8 cellular contexts compared by ENCODE assay signal in genomic region chr6:105179244-105180065, GRCh38. TPM values are rescaled to one million over a fixed set of nuclear protein-coding genes. Genes with fewer than 3 reads are reported as not detected.
DNase-seq lines count a peak whose midpoint lies in the region; ATAC-seq and TF ChIP-seq lines count a peak whose summit lies in the region.

TSS of gene POPDC3 (minus strand) at chr6:105180014. CDS start at chr6:105161909, 18,105 bp downstream.

- POLR2A ChIA-PET in SK-N-SH (lab: Yijun Ruan, JAX) = no interaction called here

- H3K36me3 ChIP-seq in SK-N-SH (replicated peaks in 1 of 2; ENCODE audit: control insufficient read depth in 1 of 2, insufficient read depth in 2 of 2, low read length in 1 of 2) = no peaks in the 10 kb centered on the region

- H3K4me3 Mint-ChIP-seq in H9 = peak within 1 kb of the TSS; percentile 72 to 84
- H3K4me3 Mint-ChIP-seq in natural killer cell treated with Interleukin-12 subunit alpha and Interleukin-12 subunit beta and Interleukin-15 and Interleukin-18, amount 100 ng/mL, for 72 hours = peak within 1 kb of the TSS; percentile 41

- no peak within 1 kb of the TSS for H3K14ac ChIP-seq in H9 (ENCODE audit: insufficient read depth, low read length)

- no peak within 1 kb of the TSS; a peak in 1 of 7 replicates for H3K27ac Mint-ChIP-seq in H9
- H3K27ac Mint-ChIP-seq in natural killer cell treated with Interleukin-12 subunit alpha and Interleukin-12 subunit beta and Interleukin-15 and Interleukin-18, amount 100 ng/mL, for 72 hours = no peak within 1 kb of the TSS

- H4K91ac ChIP-seq in H9 (ENCODE audit: insufficient read length, low read depth, low read length) = no peak within 1 kb of the TSS

- H3K79me2 ChIP-seq in H9 (ENCODE audit: insufficient read depth, low read length) = no peaks in the 10 kb centered on the region
- peaks cover 26% of the 10 kb centered on the region for H3K79me2 ChIP-seq in SK-N-SH (ENCODE audit: insufficient read depth)

- no peaks in the 10 kb centered on the region for H4K20me1 ChIP-seq in H9 (ENCODE audit: control insufficient read depth, insufficient read depth, insufficient read length)
- no peaks in the 10 kb centered on the region for H4K20me1 ChIP-seq in SK-N-SH (ENCODE audit: insufficient read depth)

- DNase-seq in DMS153 (lab: John Stamatoyannopoulos, UW) = peak; percentile 14
- DNase-seq in H9 = peak; percentile 70
- peak; percentile 86 for DNase-seq in SK-N-SH
- peak; percentile 50 for DNase-seq in fibroblast of peridontal ligament (ENCODE audit: extremely low read depth)
- no peak for DNase-seq in natural killer cell treated with Interleukin-12 subunit alpha and Interleukin-12 subunit beta and Interleukin-15 and Interleukin-18, amount 100 ng/mL, for 72 hours (ENCODE audit: low spot score)
- no peak for DNase-seq in effector CD8-positive, alpha-beta T cell (lab: John Stamatoyannopoulos, UW)
- no peak for DNase-seq in stimulated activated CD4-positive, alpha-beta T cell treated with anti-CD3 and anti-CD28 coated beads, Interleukin-12 subunit alpha, Interleukin-12 subunit beta, amount 100 ng/mL, for 4 hours

- H4K8ac ChIP-seq in H9 (replicated peaks; ENCODE audit: insufficient read length, low read depth, low read length) = no peak within 1 kb of the TSS

- peaks cover 7% of the 10 kb centered on the region for H3K23me2 ChIP-seq in H9 (ENCODE audit: insufficient read length, low read depth, low read length, poor library complexity, severe bottlenecking)

- peak; percentile 59 to 62 for ATAC-seq in natural killer cell treated with Interleukin-12 subunit alpha and Interleukin-12 subunit beta and Interleukin-15 and Interleukin-18, amount 100 ng/mL, for 72 hours
- ATAC-seq in HG03565 (IDR thresholded peaks at IDR 0.05; ENCODE audit: unreplicated experiment) = no peak

- H3T11ph ChIP-seq in H9 (ENCODE audit: low read length) = no peak within 1 kb of the TSS

- H3K4ac ChIP-seq in H9 (ENCODE audit: low read depth, low read length) = no peak within 1 kb of the TSS

- H3K27ac ChIP-seq in H9 (ENCODE audit: insufficient read length, low read depth, low read length) (no peak within 1 kb of the TSS), SK-N-SH (ENCODE audit: low read depth in 2 of 2, low read length in 1 of 2) (peak within 1 kb of the TSS; percentile 83 to 91)

- no peak within 1 kb of the TSS for H4K5ac ChIP-seq in H9 (ENCODE audit: insufficient read length, low read depth, low read length)

- H3K79me1 ChIP-seq in H9 (ENCODE audit: insufficient read depth, low read depth, low read length, poor library complexity, severe bottlenecking) = no peaks in the 10 kb centered on the region

- H3K27me3 ChIP-seq in H9 (ENCODE audit: insufficient read depth, low read length) = no peaks in the 10 kb centered on the region; the same call in 1 of the 2 replicates
- H3K27me3 ChIP-seq in SK-N-SH (ENCODE audit: insufficient read depth) = no peaks in the 10 kb centered on the region

- H3K9me3 ChIP-seq in H9 (ENCODE audit: control insufficient read depth, low read depth, low read length) (no peaks in the 10 kb centered on the region), SK-N-SH (no peaks in the 10 kb centered on the region)

- H3K4me3 ChIP-seq in SK-N-SH (ENCODE audit: low read depth in 2 of 2, low read length in 1 of 2) = peak within 1 kb of the TSS; percentile 70 to 74

- H3K27me3 Mint-ChIP-seq in H9 (ENCODE audit: low read depth) = peaks cover 25% of the 10 kb centered on the region
- H3K27me3 Mint-ChIP-seq in natural killer cell treated with Interleukin-12 subunit alpha and Interleukin-12 subunit beta and Interleukin-15 and Interleukin-18, amount 100 ng/mL, for 72 hours = peaks cover 42 to 56% of the 10 kb centered on the region in 2 donors

- TF ChIP-seq EP300 in SK-N-SH (IDR thresholded peaks at IDR 0.05; ENCODE audit: borderline replicate concordance in 1 of 2, low read depth in 1 of 2, low read length in 1 of 2) = no peak

- H3K23ac ChIP-seq in H9 (ENCODE audit: insufficient read length, low read depth, low read length) = no peak within 1 kb of the TSS

- peaks cover 35 to 49% of the 10 kb centered on the region in 2 experiments for H3K4me1 Mint-ChIP-seq in H9
- peaks cover 0 to 5% of the 10 kb centered on the region in 2 donors for H3K4me1 Mint-ChIP-seq in natural killer cell treated with Interleukin-12 subunit alpha and Interleukin-12 subunit beta and Interleukin-15 and Interleukin-18, amount 100 ng/mL, for 72 hours (ENCODE audit: low read depth in 2 of 2)

- H3K56ac ChIP-seq in H9 (ENCODE audit: insufficient read length, low read depth, low read length) = no peak within 1 kb of the TSS

- H3K9ac ChIP-seq in H9 (ENCODE audit: extremely low read depth, insufficient read length, low read length) (no peak within 1 kb of the TSS), SK-N-SH (peak within 1 kb of the TSS; percentile 90)

- H3K36me3 Mint-ChIP-seq in H9 (ENCODE audit: insufficient read depth in 1 of 3, low read depth in 3 of 3) = no peaks in the 10 kb centered on the region; a peak in 1 of 7 replicates
- no peaks in the 10 kb centered on the region for H3K36me3 Mint-ChIP-seq in natural killer cell treated with Interleukin-12 subunit alpha and Interleukin-12 subunit beta and Interleukin-15 and Interleukin-18, amount 100 ng/mL, for 72 hours

- H3K9me3 Mint-ChIP-seq in H9 = no peaks in the 10 kb centered on the region; a peak in 1 of 5 replicates
- H3K9me3 Mint-ChIP-seq in natural killer cell treated with Interleukin-12 subunit alpha and Interleukin-12 subunit beta and Interleukin-15 and Interleukin-18, amount 100 ng/mL, for 72 hours = no peaks in the 10 kb centered on the region

- H3F3A ChIP-seq in SK-N-SH (replicated peaks; ENCODE audit: insufficient read depth) = peaks cover 36% of the 10 kb centered on the region

- no peak within 1 kb of the TSS for H2BK5ac ChIP-seq in H9 (ENCODE audit: insufficient read length, low read length)

- CTCF ChIA-PET in SK-N-SH (lab: Yijun Ruan, JAX) = interaction anchor here (1.2 to 2.3 kb wide), 3 partner anchors 14 to 184 kb away, joined by 3 to 10 read pairs (median 6); no protein-coding TSS in a partner anchor

- TF ChIP-seq RAD21 in SK-N-SH (IDR thresholded peaks at IDR 0.05; ENCODE audit: low read length) = no peak

- H3K18ac ChIP-seq in H9 (ENCODE audit: insufficient read length, low read depth, low read length) = peak within 1 kb of the TSS; percentile 35

- no CpG with 5 or more reads among the region's 90 CpGs for WGBS in H9 (ENCODE audit: extremely low coverage, insufficient read length, low lambda C conversion rate)
- 18% methylated on average over 8 of the region's 90 CpGs for WGBS in SK-N-SH (ENCODE audit: low lambda C conversion rate)

- no peaks in the 10 kb centered on the region for H3K9me2 ChIP-seq in SK-N-SH

- no peak within 1 kb of the TSS for H2BK120ac ChIP-seq in H9 (ENCODE audit: low read depth, low read length, poor library complexity, severe bottlenecking)

- H3K4me2 ChIP-seq in H9 (ENCODE audit: insufficient read depth, insufficient read length, low read length) (peak within 1 kb of the TSS; percentile 57), SK-N-SH (peak within 1 kb of the TSS; percentile 82)

- H2BK15ac ChIP-seq in H9 (ENCODE audit: low read depth, low read length) = no peak within 1 kb of the TSS

- H2AK5ac ChIP-seq in H9 (ENCODE audit: insufficient read length, low read length) = no peak within 1 kb of the TSS

- peaks cover 2% of the 10 kb centered on the region; the same call in 1 of the 2 replicates for H3K4me1 ChIP-seq in H9 (ENCODE audit: insufficient read depth, low read length)
- H3K4me1 ChIP-seq in SK-N-SH (ENCODE audit: control insufficient read depth in 1 of 2, insufficient read depth in 2 of 2, low read depth in 1 of 2, low read length in 1 of 2) = no peaks in the 10 kb centered on the region; a peak in 2 of 4 replicates

- TF ChIP-seq CTCF in H9 (conservative IDR thresholded peaks at IDR 0.05) (peak; percentile 40; the same call in 2 of the 3 replicates), SK-N-SH (IDR thresholded peaks at IDR 0.05) (0 out of 2 replicates have a peak, but pooled peaks have one; percentile 7)

- H2BK20ac ChIP-seq in H9 (ENCODE audit: low read depth, low read length, poor library complexity, severe bottlenecking) = no peak within 1 kb of the TSS

- H2BK12ac ChIP-seq in H9 (ENCODE audit: insufficient read length, low read depth, low read length) = no peak within 1 kb of the TSS

- no peak within 1 kb of the TSS for H2AFZ ChIP-seq in H9 (ENCODE audit: low read length)
- H2AFZ ChIP-seq in SK-N-SH (ENCODE audit: low read depth) = peak within 1 kb of the TSS; percentile 89

TF ChIP-seq in SK-N-SH, 30 proteins besides CTCF, POLR2A, EP300 and RAD21:
- peak; percentile 36 for TF ChIP-seq MAX (IDR thresholded peaks at IDR 0.05; ENCODE audit: low read depth)
- no peak for TF ChIP-seq RFX5 (IDR thresholded peaks at IDR 0.05; ENCODE audit: low read length)

RNA-seq across cellular contexts. Expression of gene POPDC3, which starts in this region (rescaled TPM):
- total RNA-seq in H9 (2021) = 5.7 and 6.0 TPM in 2 replicates
- polyA plus RNA-seq in SK-N-SH (2012; rRNA removed) = 19.0 and 21.3 TPM in 2 replicates
- polyA plus RNA-seq in SK-N-SH (2012; cell fraction: cytosol; rRNA removed) = 30.6 and 38.1 TPM in 2 replicates
- 8.3 and 15.8 TPM in 2 replicates for polyA plus RNA-seq in SK-N-SH (2012; cell fraction: nucleus; rRNA removed)
- not detected for total RNA-seq in natural killer cell treated with Interleukin-12 subunit alpha and Interleukin-12 subunit beta and Interleukin-15 and Interleukin-18, amount 100 ng/mL, for 72 hours

Comparison
In these comparisons a context has a peak if more than half of its experiments do, and no peak if none do; other contexts are left out.
1. Peak in ATAC-seq in natural killer cell treated with Interleukin-12 subunit alpha and Interleukin-12 subunit beta and Interleukin-15 and Interleukin-18, amount 100 ng/mL, for 72 hours; RNA of the gene not detected or under 1 TPM.
2. DNase-seq: peak in DMS153 (single experiment), H9 (single experiment), SK-N-SH (single experiment) and fibroblast of peridontal ligament (single experiment); none in natural killer cell treated with Interleukin-12 subunit alpha and Interleukin-12 subunit beta and Interleukin-15 and Interleukin-18, amount 100 ng/mL, for 72 hours (single experiment), effector CD8-positive, alpha-beta T cell (single experiment) and stimulated activated CD4-positive, alpha-beta T cell treated with anti-CD3 and anti-CD28 coated beads, Interleukin-12 subunit alpha, Interleukin-12 subunit beta, amount 100 ng/mL, for 4 hours (single experiment).